Comparison of ENCODE assay signal across 8 cellular contexts in genomic region chr13:77697208-77698103, GRCh38. TPM values are rescaled to one million over a fixed set of nuclear protein-coding genes. Genes with fewer than 3 reads are reported as not detected.
A peak's percentile ranks its signal among the peaks of the same experiment; 100 is the strongest.
DNase-seq lines count a peak whose midpoint lies in the region; ATAC-seq and TF ChIP-seq lines count a peak whose summit lies in the region.

Gene SLAIN1, plus strand, starts transcription at chr13:77697687. Its CDS starts 227 bp downstream, at chr13:77697914.

- peak within 1 kb of the TSS; percentile 98 for H3K18ac ChIP-seq in neuronal stem cell (ENCODE audit: low read length)

- peak within 1 kb of the TSS; percentile 92 for H3K9ac ChIP-seq in neuronal stem cell (ENCODE audit: low read depth, low read length, poor library complexity)

- no peak for TF ChIP-seq EP300 in gastroesophageal sphincter (IDR thresholded peaks at IDR 0.05)

- H3K27ac Mint-ChIP-seq in activated T-helper 17 cell treated with anti-CD3 and anti-CD28 coated beads, Interleukin-2, amount 50 U/mL, for 72 hours = peak within 1 kb of the TSS; percentile 93

- H2BK15ac ChIP-seq in neuronal stem cell (ENCODE audit: low read length) = peak within 1 kb of the TSS; percentile 49

- H3K4ac ChIP-seq in neuronal stem cell (ENCODE audit: low read length) = peak within 1 kb of the TSS; percentile 84

- peak within 1 kb of the TSS; percentile 65 for H4K8ac ChIP-seq in neuronal stem cell (ENCODE audit: low read depth, low read length)

- DNase-seq in DMS153 (lab: John Stamatoyannopoulos, UW) (peak; percentile 75), RWPE2 (ENCODE audit: low spot score) (no peak), neuronal stem cell (ENCODE audit: low spot score) (peak; percentile 85), superior temporal gyrus (ENCODE audit: extremely low spot score) (peak; percentile 90)

- peak within 1 kb of the TSS; percentile 63 for H2AK5ac ChIP-seq in neuronal stem cell (ENCODE audit: low read depth, low read length)

- ATAC-seq in GM21576 (IDR thresholded peaks at IDR 0.05; ENCODE audit: unreplicated experiment) (peak; percentile 64), RWPE2 (ENCODE audit: low read depth) (peak; percentile 67), gastroesophageal sphincter (peak; percentile 90)
- peak; percentile 69 for ATAC-seq in activated T-helper 17 cell treated with anti-CD3 and anti-CD28 coated beads, Interleukin-2, amount 50 U/mL, for 72 hours (replicated peaks)

- peaks cover 71% of the 10 kb centered on the region for H3K27me3 ChIP-seq in RWPE2 (ENCODE audit: insufficient read depth, poor library complexity, severe bottlenecking)
- H3K27me3 ChIP-seq in gastroesophageal sphincter = peaks cover 5% of the 10 kb centered on the region
- no peaks in the 10 kb centered on the region for H3K27me3 ChIP-seq in neuronal stem cell (ENCODE audit: control insufficient read depth in 3 of 3, insufficient read depth in 3 of 3, low read depth in 1 of 3, low read length in 3 of 3)

- peaks cover 8% of the 10 kb centered on the region for H3K4me1 Mint-ChIP-seq in activated T-helper 17 cell treated with anti-CD3 and anti-CD28 coated beads, Interleukin-2, amount 50 U/mL, for 72 hours

- no peak within 1 kb of the TSS for H2BK12ac ChIP-seq in neuronal stem cell (ENCODE audit: low read length)

- peak within 1 kb of the TSS; percentile 94 for H3K4me3 Mint-ChIP-seq in activated T-helper 17 cell treated with anti-CD3 and anti-CD28 coated beads, Interleukin-2, amount 50 U/mL, for 72 hours

- H3K4me3 ChIP-seq in RWPE2 (ENCODE audit: severe bottlenecking) = peak within 1 kb of the TSS; percentile 39
- H3K4me3 ChIP-seq in gastroesophageal sphincter = peak within 1 kb of the TSS; percentile 77 to 78
- peak within 1 kb of the TSS; percentile 58 to 100 for H3K4me3 ChIP-seq in neuronal stem cell (ENCODE audit: low read length in 2 of 2)

- H2BK120ac ChIP-seq in neuronal stem cell (ENCODE audit: low read depth, low read length) = peak within 1 kb of the TSS; percentile 81

- peak within 1 kb of the TSS; percentile 95 for H4K91ac ChIP-seq in neuronal stem cell (ENCODE audit: low read depth, low read length, poor library complexity)

- no peak for TF ChIP-seq CTCF in RWPE2 (IDR thresholded peaks at IDR 0.05; ENCODE audit: poor library complexity, severe bottlenecking)
- TF ChIP-seq CTCF in gastroesophageal sphincter (IDR thresholded peaks at IDR 0.05) = no peak

- H3K79me1 ChIP-seq in neuronal stem cell (ENCODE audit: low read depth, low read length) = peaks cover 6% of the 10 kb centered on the region

- TF ChIP-seq POLR2A in gastroesophageal sphincter (IDR thresholded peaks at IDR 0.05) = no peak

- H2AFZ ChIP-seq in neuronal stem cell (ENCODE audit: low read length) = peak within 1 kb of the TSS; percentile 94

- 0% methylated on average over 1 to 3 of the region's 86 CpGs for WGBS in gastroesophageal sphincter (ENCODE audit: low coverage in 1 of 2), 2 donors
- no CpG with 5 or more reads among the region's 86 CpGs for whole genome bisulfite sequencing in neuronal stem cell (ENCODE audit: extremely low coverage in 2 of 2, insufficient read length in 2 of 2, insufficient replicate concordance in 1 of 2), 2 donors

- no peaks in the 10 kb centered on the region for H3K27me3 Mint-ChIP-seq in activated T-helper 17 cell treated with anti-CD3 and anti-CD28 coated beads, Interleukin-2, amount 50 U/mL, for 72 hours

- H3K36me3 Mint-ChIP-seq in activated T-helper 17 cell treated with anti-CD3 and anti-CD28 coated beads, Interleukin-2, amount 50 U/mL, for 72 hours (ENCODE audit: low read depth) = peaks cover 6% of the 10 kb centered on the region

- H3K27ac ChIP-seq in KOPT-K1 (ENCODE audit: low read depth, low read length, poor library complexity, severe bottlenecking) = peak within 1 kb of the TSS; percentile 72
- no peak within 1 kb of the TSS for H3K27ac ChIP-seq in RWPE2 (ENCODE audit: poor library complexity, severe bottlenecking)
- peak within 1 kb of the TSS in 3 of 4 donors; percentile 66 to 80 (median 75) for H3K27ac ChIP-seq in gastroesophageal sphincter
- H3K27ac ChIP-seq in neuronal stem cell (replicated peaks; ENCODE audit: low read length) = peak within 1 kb of the TSS; percentile 76

- peak within 1 kb of the TSS; percentile 94 for H3K14ac ChIP-seq in neuronal stem cell (ENCODE audit: low read length)

- H3K9me3 ChIP-seq in KOPT-K1 (ENCODE audit: insufficient read depth, low read length, poor library complexity, severe bottlenecking) = no peaks in the 10 kb centered on the region
- no peaks in the 10 kb centered on the region for H3K9me3 ChIP-seq in RWPE2 (ENCODE audit: severe bottlenecking)
- no peaks in the 10 kb centered on the region for H3K9me3 ChIP-seq in gastroesophageal sphincter
- H3K9me3 ChIP-seq in neuronal stem cell (replicated peaks in 1 of 2; ENCODE audit: control insufficient read depth in 2 of 2, insufficient read depth in 1 of 2, low read depth in 1 of 2, low read length in 2 of 2) = no peaks in the 10 kb centered on the region

- peak within 1 kb of the TSS; percentile 86 for H3K4me2 ChIP-seq in neuronal stem cell (ENCODE audit: insufficient read depth, low read length, poor library complexity, severe bottlenecking)

- no peaks in the 10 kb centered on the region for H3K36me3 ChIP-seq in KOPT-K1 (ENCODE audit: insufficient read depth, low read length)
- no peaks in the 10 kb centered on the region for H3K36me3 ChIP-seq in RWPE2 (ENCODE audit: low read depth)
- no peaks in the 10 kb centered on the region for H3K36me3 ChIP-seq in gastroesophageal sphincter
- no peaks in the 10 kb centered on the region for H3K36me3 ChIP-seq in neuronal stem cell (replicated peaks in 1 of 2; ENCODE audit: control insufficient read depth in 2 of 2, insufficient read depth in 2 of 2, low read length in 2 of 2)

- peak within 1 kb of the TSS; percentile 93 for H2BK5ac ChIP-seq in neuronal stem cell (ENCODE audit: low read length)

- H3K23ac ChIP-seq in neuronal stem cell (ENCODE audit: low read depth, low read length, poor library complexity) = peak within 1 kb of the TSS; percentile 80

- H3K9me3 Mint-ChIP-seq in activated T-helper 17 cell treated with anti-CD3 and anti-CD28 coated beads, Interleukin-2, amount 50 U/mL, for 72 hours = no peaks in the 10 kb centered on the region

- H3K4me1 ChIP-seq in RWPE2 (ENCODE audit: insufficient read depth, poor library complexity, severe bottlenecking) = no peaks in the 10 kb centered on the region
- peaks cover 0 to 36% (median 0%) of the 10 kb centered on the region in 3 donors for H3K4me1 ChIP-seq in gastroesophageal sphincter
- peaks cover 2 to 25% of the 10 kb centered on the region in 2 donors for H3K4me1 ChIP-seq in neuronal stem cell (ENCODE audit: control insufficient read depth in 2 of 2, insufficient read depth in 1 of 2, low read depth in 1 of 2, low read length in 2 of 2)

RNA-seq across cellular contexts. Expression of gene SLAIN1, which starts in this region (rescaled TPM):
- 10 to 100 TPM; 17.1 to 34.4 TPM for total RNA-seq in activated T-helper 17 cell treated with anti-CD3 and anti-CD28 coated beads, Interleukin-2, amount 50 U/mL, for 72 hours
- 10 to 100 TPM in 3 of 4 donors, 1 to 10 TPM in 1; 8.9 to 17.3 (median 15.5) TPM for total RNA-seq in gastroesophageal sphincter
- 65.0 TPM for polyA plus RNA-seq in neuronal stem cell (2013, experiment 1 of 2)
- 61.6 TPM for polyA plus RNA-seq in neuronal stem cell (2013, experiment 2 of 2)
